In genomic region chr5:50441479-50441815, GRCh38 we compare ENCODE assay signal across 9 cellular contexts. TPM values are rescaled to one million over a fixed set of nuclear protein-coding genes. Genes with fewer than 3 reads are reported as not detected.
DNase-seq lines count a peak whose midpoint lies in the region; ATAC-seq and TF ChIP-seq lines count a peak whose summit lies in the region.
"Had no signal": no experiment of that assay in that cellular context is flagged by ENCODE, and none has a peak within 500 bp of the region (broad histone marks: within the 10 kb centered on the region; RNA-seq: fewer than 3 reads in every experiment).

No MANE protein-coding gene starts in this region.

- peaks cover 8% of the 10 kb centered on the region for H3K27me3 ChIP-seq in suprapubic skin

- DNase-seq in activated T-cell treated with anti-CD3 and anti-CD28 coated beads, Interleukin-2, amount 50 U/mL, for 4 hours: no peak
- no peak for DNase-seq in activated T-cell treated with anti-CD3 and anti-CD28 coated beads, Interleukin-2, amount 50 U/mL, for 1 hour
- DNase-seq in immature natural killer cell (no peak), suprapubic skin (ENCODE audit: low spot score in 2 of 2) (no peak)

- H3K4me1 ChIP-seq in suprapubic skin: peaks cover 13% of the 10 kb centered on the region

- peaks cover 77% of the 10 kb centered on the region for H3K4me1 Mint-ChIP-seq in activated T-cell treated with anti-CD3 and anti-CD28 coated beads, Interleukin-2, amount 50 U/mL, for 4 hours (ENCODE audit: low read depth)
- peaks cover 18% of the 10 kb centered on the region for H3K4me1 Mint-ChIP-seq in activated T-helper 17 cell treated with anti-CD3 and anti-CD28 coated beads, Interleukin-2, amount 50 U/mL, for 72 hours
- H3K4me1 Mint-ChIP-seq in immature natural killer cell: peaks cover 76 to 89% of the 10 kb centered on the region in 2 donors

- peak overlapping the region; percentile 80 for H3K27ac ChIP-seq in suprapubic skin

- H3K27me3 Mint-ChIP-seq in activated T-cell treated with anti-CD3 and anti-CD28 coated beads, Interleukin-2, amount 50 U/mL, for 4 hours (ENCODE audit: low read depth): no peaks in the 10 kb centered on the region
- H3K27me3 Mint-ChIP-seq in activated T-helper 17 cell treated with anti-CD3 and anti-CD28 coated beads, Interleukin-2, amount 50 U/mL, for 72 hours: no peaks in the 10 kb centered on the region
- H3K27me3 Mint-ChIP-seq in immature natural killer cell (ENCODE audit: low read depth in 3 of 3): peaks cover 3 to 16% (median 7%) of the 10 kb centered on the region in 3 donors

- peaks cover 2% of the 10 kb centered on the region for H3K36me3 Mint-ChIP-seq in activated T-cell treated with anti-CD3 and anti-CD28 coated beads, Interleukin-2, amount 50 U/mL, for 4 hours (ENCODE audit: insufficient read depth)
- peaks cover 34% of the 10 kb centered on the region for H3K36me3 Mint-ChIP-seq in activated T-helper 17 cell treated with anti-CD3 and anti-CD28 coated beads, Interleukin-2, amount 50 U/mL, for 72 hours (ENCODE audit: low read depth)
- no peaks in the 10 kb centered on the region for H3K36me3 Mint-ChIP-seq in immature natural killer cell

- no peaks in the 10 kb centered on the region for H3K36me3 ChIP-seq in suprapubic skin

- no peak for TF ChIP-seq POLR2A in suprapubic skin (IDR thresholded peaks at IDR 0.05)

- no peak for ATAC-seq in activated T-cell treated with anti-CD3 and anti-CD28 coated beads, Interleukin-2, amount 50 U/mL, for 4 hours
- ATAC-seq in activated T-helper 17 cell treated with anti-CD3 and anti-CD28 coated beads, Interleukin-2, amount 50 U/mL, for 72 hours (replicated peaks): no peak
- ATAC-seq in GM21576 (IDR thresholded peaks at IDR 0.05; ENCODE audit: unreplicated experiment) (no peak), GM18498 (IDR thresholded peaks at IDR 0.05; ENCODE audit: unreplicated experiment) (no peak), GM19351 (IDR thresholded peaks at IDR 0.05; ENCODE audit: unreplicated experiment) (no peak)
- ATAC-seq: K562 had no signal

- H3K27ac Mint-ChIP-seq in activated T-helper 17 cell treated with anti-CD3 and anti-CD28 coated beads, Interleukin-2, amount 50 U/mL, for 72 hours: peak overlapping the region; percentile 96
- peak overlapping the region; percentile 89 to 98 (median 94) for H3K27ac Mint-ChIP-seq in immature natural killer cell

- WGBS in suprapubic skin: 9% methylated on average over 8 of the region's 8 CpGs

- H3K9me3 Mint-ChIP-seq in activated T-cell treated with anti-CD3 and anti-CD28 coated beads, Interleukin-2, amount 50 U/mL, for 4 hours: no peaks in the 10 kb centered on the region
- H3K9me3 Mint-ChIP-seq in activated T-helper 17 cell treated with anti-CD3 and anti-CD28 coated beads, Interleukin-2, amount 50 U/mL, for 72 hours: no peaks in the 10 kb centered on the region
- no peaks in the 10 kb centered on the region for H3K9me3 Mint-ChIP-seq in immature natural killer cell

- TF ChIP-seq EP300 in suprapubic skin (IDR thresholded peaks at IDR 0.05): no peak

- H3K9me3 ChIP-seq in suprapubic skin: no peaks in the 10 kb centered on the region

- peak overlapping the region; percentile 71 for H3K4me3 ChIP-seq in suprapubic skin
- H3K4me3 ChIP-seq: K562 had no signal

- peak overlapping the region; percentile 94 for H3K4me3 Mint-ChIP-seq in activated T-cell treated with anti-CD3 and anti-CD28 coated beads, Interleukin-2, amount 50 U/mL, for 4 hours
- H3K4me3 Mint-ChIP-seq in activated T-helper 17 cell treated with anti-CD3 and anti-CD28 coated beads, Interleukin-2, amount 50 U/mL, for 72 hours: peak overlapping the region; percentile 85
- H3K4me3 Mint-ChIP-seq in immature natural killer cell: peak overlapping the region; percentile 93 to 94 (median 93)

- TF ChIP-seq CTCF in suprapubic skin (IDR thresholded peaks at IDR 0.05): no peak

RNA-seq across cellular contexts. Expression of gene EMB, which starts 0.4 kb away (rescaled TPM):
- 10 to 100 TPM; 42.1 to 61.6 (median 57.2) TPM for total RNA-seq in activated T-cell treated with anti-CD3 and anti-CD28 coated beads, Interleukin-2, amount 50 U/mL, for 4 hours
- total RNA-seq in activated T-helper 17 cell treated with anti-CD3 and anti-CD28 coated beads, Interleukin-2, amount 50 U/mL, for 72 hours: 100 to 1,000 TPM in 1 of 2 donors, 10 to 100 TPM in 1; 93.9 to 102 TPM
- polyA plus RNA-seq in immature natural killer cell: 100 to 1,000 TPM; 163 to 166 (median 164) TPM
- total RNA-seq in suprapubic skin: 10 to 100 TPM; 11.0 to 35.9 (median 21.5) TPM
- polyA plus RNA-seq: K562 had no signal
